9 cellular contexts compared by ENCODE assay signal in genomic region chr2:174600349-174600748, GRCh38. TPM values are rescaled to one million over a fixed set of nuclear protein-coding genes. Genes with fewer than 3 reads are reported as not detected.
DNase-seq lines count a peak whose midpoint lies in the region; ATAC-seq and TF ChIP-seq lines count a peak whose summit lies in the region.
"Had no signal": no experiment of that assay in that cellular context is flagged by ENCODE, and none has a peak within 500 bp of the region (broad histone marks: within the 10 kb centered on the region; RNA-seq: fewer than 3 reads in every experiment).

No MANE protein-coding gene starts in this region.

- H3K27ac Mint-ChIP-seq in activated naive CD8-positive, alpha-beta T cell = peak overlapping the region; percentile 97

- H3K4me3 Mint-ChIP-seq in activated naive CD8-positive, alpha-beta T cell = peak overlapping the region; percentile 52

- H3K27me3 Mint-ChIP-seq in activated naive CD8-positive, alpha-beta T cell = no peaks in the 10 kb centered on the region

- POLR2A ChIA-PET in RWPE1 (lab: Yijun Ruan, JAX; ENCODE audit: low non-redundant PET) = no interaction called here

- peaks cover 8% of the 10 kb centered on the region for H3K36me3 Mint-ChIP-seq in activated naive CD8-positive, alpha-beta T cell

- H3K27ac ChIP-seq in RWPE1 = no peak overlapping the region

- intact Hi-C loops in sciatic nerve (cut with DNase I) = no loop called here

- peaks cover 75% of the 10 kb centered on the region for H3K4me1 Mint-ChIP-seq in activated naive CD8-positive, alpha-beta T cell (ENCODE audit: low read depth)

- CTCF ChIA-PET in RWPE1 (lab: Yijun Ruan, JAX) = no interaction called here

- no peak for DNase-seq in sciatic nerve (ENCODE audit: low spot score)
- DNase-seq in NK-92 treated with Interleukin-12 subunit alpha and Interleukin-12 subunit beta, amount 100 ng/mL, for 24 hours (lab: John Stamatoyannopoulos, UW) = no peak
- DNase-seq in RWPE1 (ENCODE audit: low spot score) = no peak
- no peak for DNase-seq in activated effector memory CD4-positive, alpha-beta T cell treated with anti-CD3 and anti-CD28 coated beads, Interleukin-2, amount 50 U/mL, for 16 hours
- DNase-seq: amniotic stem cell, mesendoderm had no signal

- TF ChIP-seq CTCF in RWPE1 (conservative IDR thresholded peaks at IDR 0.05; ENCODE audit: low read depth) = no peak

- no peaks in the 10 kb centered on the region for H3K9me3 Mint-ChIP-seq in activated naive CD8-positive, alpha-beta T cell (ENCODE audit: low read depth)

- ATAC-seq in GM18520 (IDR thresholded peaks at IDR 0.05; ENCODE audit: unreplicated experiment) (peak; percentile 32), GM21786 (IDR thresholded peaks at IDR 0.05; ENCODE audit: unreplicated experiment) (peak; percentile 35), sciatic nerve (peak; percentile 14)

RNA-seq across cellular contexts. Expression of gene WIPF1, which starts 2.7 kb away (rescaled TPM):
- total RNA-seq in sciatic nerve = 107 TPM
